12 cellular contexts compared by ENCODE assay signal in genomic region chr1:158930504-158930903, GRCh38. TPM values are rescaled to one million over a fixed set of nuclear protein-coding genes. Genes with fewer than 3 reads are reported as not detected.
A peak's percentile ranks its signal among the peaks of the same experiment; 100 is the strongest.
DNase-seq lines count a peak whose midpoint lies in the region; ATAC-seq and TF ChIP-seq lines count a peak whose summit lies in the region.
"Had no signal": no experiment of that assay in that cellular context is flagged by ENCODE, and none has a peak within 500 bp of the region (broad histone marks: within the 10 kb centered on the region; RNA-seq: fewer than 3 reads in every experiment).

No MANE protein-coding gene starts in this region.

- intact Hi-C loops in body of pancreas (cut with DNase I) = no loop called here
- intact Hi-C loops in Right ventricle myocardium inferior (cut with DNase I) = no loop called here

- no peak overlapping the region for H3K4me2 ChIP-seq in trophoblast cell (ENCODE audit: low read length)

- no peak overlapping the region for H2BK12ac ChIP-seq in trophoblast cell (ENCODE audit: low read length)

- peak overlapping the region; percentile 95 for H3K27ac Mint-ChIP-seq in central memory CD8-positive, alpha-beta T cell (ENCODE audit: low read depth)

- peaks cover 55% of the 10 kb centered on the region for H3K4me1 Mint-ChIP-seq in central memory CD8-positive, alpha-beta T cell

- no peak for TF ChIP-seq CTCF in body of pancreas (IDR thresholded peaks at IDR 0.05)

- H3K4me3 ChIP-seq in body of pancreas (no peak overlapping the region), trophoblast cell (ENCODE audit: low read depth, low read length) (no peak overlapping the region)

- H3K4me1 ChIP-seq in body of pancreas = no peaks in the 10 kb centered on the region
- no peaks in the 10 kb centered on the region for H3K4me1 ChIP-seq in trophoblast cell (ENCODE audit: control insufficient read depth in 1 of 2, insufficient read depth in 2 of 2, low read length in 2 of 2)

- H3K23ac ChIP-seq in trophoblast cell (ENCODE audit: low read length) = no peak overlapping the region

- no peak overlapping the region for H2AK5ac ChIP-seq in trophoblast cell (ENCODE audit: low read length)

- peak overlapping the region; percentile 93 for H3K27ac ChIP-seq in KOPT-K1 (ENCODE audit: low read depth, low read length, poor library complexity, severe bottlenecking)
- H3K27ac ChIP-seq in body of pancreas = no peak overlapping the region
- no peak overlapping the region for H3K27ac ChIP-seq in trophoblast cell (ENCODE audit: low read depth, low read length)
- H3K27ac ChIP-seq: epithelial cell of prostate had no signal

- no peaks in the 10 kb centered on the region for H3K27me3 Mint-ChIP-seq in central memory CD8-positive, alpha-beta T cell

- H3K9ac ChIP-seq in trophoblast cell (ENCODE audit: low read length) = no peak overlapping the region

- H3K27me3 ChIP-seq in body of pancreas (no peaks in the 10 kb centered on the region), trophoblast cell (ENCODE audit: insufficient read depth, low read length) (no peaks in the 10 kb centered on the region)

- H2AFZ ChIP-seq in trophoblast cell (ENCODE audit: insufficient read depth, low read length, poor library complexity) = no peak overlapping the region

- H3K9me3 Mint-ChIP-seq in central memory CD8-positive, alpha-beta T cell = peaks cover 5% of the 10 kb centered on the region

- H3K36me3 ChIP-seq in KOPT-K1 (ENCODE audit: insufficient read depth, low read length) = no peaks in the 10 kb centered on the region
- no peaks in the 10 kb centered on the region for H3K36me3 ChIP-seq in body of pancreas (replicated peaks in 1 of 2; ENCODE audit: insufficient read depth in 1 of 2, low read depth in 2 of 2)
- no peaks in the 10 kb centered on the region for H3K36me3 ChIP-seq in trophoblast cell (ENCODE audit: control insufficient read depth in 1 of 2, insufficient read depth in 2 of 2, low read length in 2 of 2)

- no peak overlapping the region for H4K91ac ChIP-seq in trophoblast cell (ENCODE audit: low read depth, low read length)

- DNase-seq in activated CD4-positive, alpha-beta T cell treated with anti-CD3 and anti-CD28 coated beads, Interleukin-2, amount 50 U/mL, for 1 hour = peak; percentile 36
- DNase-seq in central memory CD8-positive, alpha-beta T cell (ENCODE audit: low spot score in 2 of 2) = peak in 1 of 2 donors; percentile 52
- DNase-seq in stimulated activated CD8-positive, alpha-beta memory T cell treated with anti-CD3 and anti-CD28 coated beads, Interleukin-4, amount 100 ng/mL, for 1 hour (ENCODE audit: low read depth in 2 of 2, low spot score in 1 of 2) = peak; percentile 18 to 38
- DNase-seq in body of pancreas (no peak), trophoblast cell (no peak), H4 (ENCODE audit: low spot score) (no peak), Right ventricle myocardium inferior (ENCODE audit: missing footprints) (no peak)
- DNase-seq: KG1, NCI-H526 had no signal

- WGBS in body of pancreas, 2 donors = 41 to 53% methylated on average over 5 of the region's 5 CpGs
- WGBS in trophoblast cell (ENCODE audit: extremely low coverage, insufficient coverage, insufficient read length) = no CpG with 5 or more reads among the region's 5 CpGs

- TF ChIP-seq POLR2A in body of pancreas (IDR thresholded peaks at IDR 0.05) = no peak

- no peaks in the 10 kb centered on the region for H3K79me2 ChIP-seq in trophoblast cell (ENCODE audit: control insufficient read depth, insufficient read depth, low read length, poor library complexity)

- H3K9me3 ChIP-seq in KOPT-K1 (ENCODE audit: insufficient read depth, low read length, poor library complexity, severe bottlenecking) (peaks cover 16% of the 10 kb centered on the region), body of pancreas (no peaks in the 10 kb centered on the region), trophoblast cell (ENCODE audit: insufficient read depth, low read depth, low read length) (no peaks in the 10 kb centered on the region)

- H2BK120ac ChIP-seq in trophoblast cell (ENCODE audit: insufficient read depth, low read length, poor library complexity) = no peak overlapping the region

- peak overlapping the region; percentile 93 for H3K4me3 Mint-ChIP-seq in central memory CD8-positive, alpha-beta T cell

- no peak overlapping the region for H3K4ac ChIP-seq in trophoblast cell (ENCODE audit: low read depth, low read length)

- no peak overlapping the region for H3K14ac ChIP-seq in trophoblast cell (ENCODE audit: low read length)

- no peak overlapping the region for H4K12ac ChIP-seq in trophoblast cell (ENCODE audit: low read depth, low read length)

- peak; percentile 72 for ATAC-seq in central memory CD8-positive, alpha-beta T cell (replicated peaks; ENCODE audit: extremely low read depth, poor library complexity, severe bottlenecking)
- ATAC-seq in body of pancreas (no peak), Right ventricle myocardium inferior (no peak)

- H3K36me3 Mint-ChIP-seq in central memory CD8-positive, alpha-beta T cell (ENCODE audit: insufficient read depth) = peaks cover 7% of the 10 kb centered on the region

- H3K18ac ChIP-seq in trophoblast cell (ENCODE audit: low read length) = no peak overlapping the region

- H2BK5ac ChIP-seq in trophoblast cell (ENCODE audit: low read depth, low read length, poor library complexity) = no peak overlapping the region

- no peaks in the 10 kb centered on the region for H3K79me1 ChIP-seq in trophoblast cell (ENCODE audit: low read length)

- H4K8ac ChIP-seq in trophoblast cell (ENCODE audit: low read depth, low read length) = no peak overlapping the region

RNA-seq across cellular contexts. Expression of gene PYHIN1, which starts 0.8 kb away (rescaled TPM):
- total RNA-seq in body of pancreas = 1 to 10 TPM in 1 of 2 donors, under 1 TPM in 1; 0.66 to 1.6 TPM
- polyA plus RNA-seq in trophoblast cell (2013) = 0.04 and 0.12 TPM in 2 replicates
- total RNA-seq in H4 (2014; rRNA removed; shearing (Covaris generic)) = 0.33 and 1.7 TPM in 2 replicates
- total RNA-seq in Right ventricle myocardium inferior = 0.32 TPM
- polyA plus RNA-seq: neural cell had no signal

Comparison
In these comparisons a context has a peak if more than half of its experiments do, and no peak if none do; other contexts are left out.
1. DNase-seq: peak in activated CD4-positive, alpha-beta T cell treated with anti-CD3 and anti-CD28 coated beads, Interleukin-2, amount 50 U/mL, for 1 hour (single experiment) and stimulated activated CD8-positive, alpha-beta memory T cell treated with anti-CD3 and anti-CD28 coated beads, Interleukin-4, amount 100 ng/mL, for 1 hour (2 of 2); none in body of pancreas (0 of 4), trophoblast cell (0 of 2), H4 (single experiment) and Right ventricle myocardium inferior (single experiment).